ENCODE assay signal across 11 cellular contexts in the genomic region with DNA sequence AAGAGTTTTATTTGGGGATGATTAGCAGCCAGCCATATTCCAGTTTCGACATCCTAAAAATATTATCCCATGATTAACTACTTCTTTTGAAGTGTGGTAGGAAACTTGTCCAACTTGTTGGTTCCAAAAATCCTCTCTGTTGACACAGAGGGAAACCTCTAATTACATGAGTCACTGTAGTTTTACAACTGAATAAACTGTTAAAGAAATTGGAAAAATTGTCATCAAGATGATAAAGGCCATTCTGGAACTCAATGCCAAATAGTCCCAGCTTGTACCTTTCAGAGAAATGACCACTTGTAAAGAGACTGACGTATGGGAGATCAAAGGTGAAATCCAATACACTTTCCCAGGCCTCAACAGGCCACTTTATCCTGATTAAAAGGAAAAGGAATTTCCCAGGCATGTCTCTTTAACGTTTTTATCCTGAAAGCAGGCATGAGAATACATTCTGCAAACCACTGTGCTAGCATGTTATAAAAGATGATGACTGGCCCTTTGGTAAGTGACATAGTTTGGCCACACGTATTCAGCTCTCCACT.
DNase-seq lines count a peak whose midpoint lies in the region; ATAC-seq, FAIRE-seq and TF ChIP-seq lines count a peak whose summit lies in the region.
"Had no signal": no experiment of that assay in that cellular context is flagged by ENCODE, and none has a peak within 500 bp of the region (broad histone marks: within the 10 kb centered on the region; RNA-seq: fewer than 3 reads in every experiment).

No MANE protein-coding gene starts in this region.

- ATAC-seq in pancreas = peak; percentile 60 to 84 (median 72)
- ATAC-seq in GM21737 (IDR thresholded peaks at IDR 0.05; ENCODE audit: unreplicated experiment) = no peak
- no peak for ATAC-seq in omental fat pad (ENCODE audit: low FRiP score)
- ATAC-seq: naive thymus-derived CD4-positive, alpha-beta T cell had no signal

- no peaks in the 10 kb centered on the region for H3K36me3 ChIP-seq in pancreas

- no peak overlapping the region for H3K4me3 ChIP-seq in fibroblast of mammary gland (ENCODE audit: control insufficient read depth, low read depth, low read length)
- no peak overlapping the region for H3K4me3 ChIP-seq in pancreas

- H3K27ac ChIP-seq in pancreas = peak overlapping the region in 2 of 4 donors; percentile 33 to 54

- WGBS in pancreas, 2 donors = 37 to 40% methylated on average over 4 of the region's 4 CpGs

- DNase-seq in GM03348 (ENCODE audit: low spot score) = peak; percentile 12
- DNase-seq in NCI-H69 (lab: John Stamatoyannopoulos, UW) = peak; percentile 75
- peak; percentile 48 for DNase-seq in fibroblast of mammary gland (ENCODE audit: low read depth)
- DNase-seq in pancreas = no peak
- DNase-seq in dedifferentiated amniotic fluid mesenchymal stem cell (ENCODE audit: extremely low spot score) = no peak
- DNase-seq in omental fat pad (ENCODE audit: low spot score) = no peak
- DNase-seq: activated CD4-positive, alpha-beta memory T cell treated with anti-CD3 and anti-CD28 coated beads for 36 hours; COR-L47; naive thymus-derived CD4-positive, alpha-beta T cell; T-helper 9 cell had no signal

- no peak for FAIRE-seq in pancreas (lab: Jason Lieb, UNC)

- no peaks in the 10 kb centered on the region for H3K4me1 ChIP-seq in pancreas

- TF ChIP-seq CTCF in fibroblast of mammary gland (conservative IDR thresholded peaks at IDR 0.05; ENCODE audit: control insufficient read depth, insufficient read depth, low read depth, low read length) (no peak), pancreas (IDR thresholded peaks at IDR 0.05) (no peak), omental fat pad (IDR thresholded peaks at IDR 0.05) (no peak)

- no peaks in the 10 kb centered on the region for H3K27me3 ChIP-seq in pancreas

- no peaks in the 10 kb centered on the region for H3K9me3 ChIP-seq in pancreas

- intact Hi-C loops in pancreas (cut with DNase I) = no loop called here

Comparison
In these comparisons a context has a peak if more than half of its experiments do, and no peak if none do; other contexts are left out.
1. DNase-seq: peak in GM03348 (single experiment), NCI-H69 (single experiment) and fibroblast of mammary gland (single experiment); none in pancreas (0 of 6), dedifferentiated amniotic fluid mesenchymal stem cell (single experiment) and omental fat pad (single experiment).
2. ATAC-seq: peak in pancreas (4 of 4); none in GM21737 (single experiment) and omental fat pad (single experiment).